ENCODE assay signal across 16 cellular contexts in the genomic region with DNA sequence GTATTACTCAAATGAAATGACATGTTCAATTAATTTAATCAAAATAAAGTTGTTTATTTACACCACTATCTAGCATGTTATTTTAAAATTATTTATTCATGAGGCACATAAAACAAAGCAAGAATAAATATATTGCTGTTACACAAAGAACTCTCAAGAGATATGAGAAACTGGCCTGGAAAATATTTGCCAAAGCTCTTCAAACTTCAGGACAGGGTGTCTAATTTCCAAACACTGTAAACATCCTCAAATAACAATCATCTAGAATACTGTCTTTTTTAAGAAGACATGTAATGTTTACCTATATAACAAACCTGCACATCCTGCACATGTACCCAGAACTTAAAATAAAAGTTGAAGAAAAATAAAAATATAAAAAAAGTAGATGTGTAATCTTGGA.
"Had no signal": no experiment of that assay in that cellular context is flagged by ENCODE, and none has a peak within 500 bp of the region (broad histone marks: within the 10 kb centered on the region; RNA-seq: fewer than 3 reads in every experiment).

No MANE protein-coding gene starts in this region.

- H3K27ac ChIP-seq: gastroesophageal sphincter, heart right ventricle, tibial artery had no signal

- H3K36me3 ChIP-seq: gastroesophageal sphincter, heart right ventricle, tibial artery had no signal

- ATAC-seq: esophagus mucosa, gastroesophageal sphincter, heart right ventricle had no signal

- H3K4me1 Mint-ChIP-seq: activated naive CD8-positive, alpha-beta T cell treated with anti-CD3 and anti-CD28 coated beads for 36 hours; memory B cell had no signal

- H3K4me3 ChIP-seq: gastroesophageal sphincter, heart right ventricle, tibial artery had no signal

- H3K27me3 Mint-ChIP-seq: activated naive CD8-positive, alpha-beta T cell treated with anti-CD3 and anti-CD28 coated beads for 36 hours; progenitor cell of endocrine pancreas had no signal

- H3K9me3 ChIP-seq: gastroesophageal sphincter, heart right ventricle, tibial artery had no signal

- H3K9me3 Mint-ChIP-seq: memory B cell had no signal

- H3K27me3 ChIP-seq: gastroesophageal sphincter, tibial artery had no signal

- H3K27ac Mint-ChIP-seq: activated naive CD8-positive, alpha-beta T cell treated with anti-CD3 and anti-CD28 coated beads for 36 hours; memory B cell; progenitor cell of endocrine pancreas had no signal

- H3K4me3 Mint-ChIP-seq: activated naive CD8-positive, alpha-beta T cell treated with anti-CD3 and anti-CD28 coated beads for 36 hours; memory B cell had no signal

- H3K36me3 Mint-ChIP-seq: activated naive CD8-positive, alpha-beta T cell treated with anti-CD3 and anti-CD28 coated beads for 36 hours; memory B cell had no signal

- H3K4me1 ChIP-seq: gastroesophageal sphincter, heart right ventricle, tibial artery had no signal

- DNase-seq: activated CD4-positive, alpha-beta T cell treated with anti-CD3 and anti-CD28 coated beads, Interleukin-2, amount 50 U/mL, for 48 hours; activated naive CD4-positive, alpha-beta T cell; activated naive CD8-positive, alpha-beta T cell treated with anti-CD3 and anti-CD28 coated beads for 36 hours; amniotic stem cell; effector CD4-positive, alpha-beta T cell; heart right ventricle; stimulated activated CD4-positive, alpha-beta T cell treated with anti-CD3 and anti-CD28 coated beads, Interleukin-12 subunit alpha, Interleukin-12 subunit beta, amount 100 ng/mL, for 4 hours; stimulated activated CD4-positive, alpha-beta T cell treated with anti-CD3 and anti-CD28 coated beads, Interleukin-1b, Interleukin-23, amount 100 ng/mL, for 48 hours; stimulated activated CD8-positive, alpha-beta memory T cell treated with anti-CD3 and anti-CD28 coated beads, Interleukin-4, amount 100 ng/mL, for 48 hours; stimulated activated naive CD4-positive, alpha-beta T cell treated with Interleukin-2 at 50 U/mL for 16 hours; substantia nigra; tibial artery had no signal
